ENCODE assay signal across 27 cellular contexts in the genomic region with DNA sequence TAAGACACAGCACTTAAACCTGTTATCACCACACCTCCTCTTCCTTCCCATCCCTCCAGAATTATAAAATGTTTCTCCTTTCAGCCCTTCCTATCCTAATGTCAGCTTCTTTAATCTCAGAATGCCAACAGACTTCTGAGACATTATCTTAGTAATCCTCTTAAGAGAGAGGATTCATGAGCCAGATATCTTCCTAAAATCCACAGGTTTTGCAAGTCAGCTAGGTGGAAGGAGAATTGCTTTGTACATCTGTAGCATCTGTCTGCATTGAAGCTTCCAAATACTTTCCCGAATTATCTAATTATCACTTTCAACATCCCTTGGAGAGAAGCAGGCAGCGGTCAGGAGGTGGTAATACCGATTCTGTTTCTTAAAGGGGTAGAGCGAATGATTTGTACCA.
"Had no signal": no experiment of that assay in that cellular context is flagged by ENCODE, and none has a peak within 500 bp of the region (broad histone marks: within the 10 kb centered on the region; RNA-seq: fewer than 3 reads in every experiment).

No MANE protein-coding gene starts in this region.

- DNase-seq: immature natural killer cell; kidney; left colon; left lung; midbrain; mucosa of descending colon; naive thymus-derived CD4-positive, alpha-beta T cell; pancreas; posterior cingulate gyrus; retina; right cardiac atrium; stimulated activated CD4-positive, alpha-beta T cell treated with anti-CD3 and anti-CD28 coated beads, Interleukin-12 subunit alpha, Interleukin-12 subunit beta, amount 100 ng/mL, for 4 hours; stimulated activated CD4-positive, alpha-beta T cell treated with anti-CD3 and anti-CD28 coated beads, Interleukin-15, amount 100 ng/mL, for 24 hours; stimulated activated CD4-positive, alpha-beta T cell treated with anti-CD3 and anti-CD28 coated beads, Interleukin-2, amount 100 ng/mL, for 24 hours; stimulated activated CD4-positive, alpha-beta T cell treated with anti-CD3 and anti-CD28 coated beads, Interleukin-4, amount 100 ng/mL, for 1 hour; stimulated activated naive B cell treated with anti-CD40 and anti-IgM and Interleukin-4, amounts not matched to agents 10 μg/mL and 1 μg/mL and 100 μg/mL, for 72 hours; stimulated activated naive CD8-positive, alpha-beta T cell treated with anti-CD3 and anti-CD28 coated beads, Interleukin-15, Interleukin-2, amounts not matched to agents 100 U/mL and 50 U/mL, for 24 hours; stomach; testis; thyroid gland; transverse colon; upper lobe of left lung had no signal

- H3K4me1 Mint-ChIP-seq: immature natural killer cell had no signal

- H3K27me3 ChIP-seq: left lung, pancreas, stomach, testis, thyroid gland, transverse colon, upper lobe of left lung, vagina had no signal

- H3K4me1 ChIP-seq: left lung, pancreas, prostate gland, testis, thyroid gland, upper lobe of left lung, vagina had no signal

- H3K27ac ChIP-seq: left lung, pancreas, prostate gland, skin epidermis, stomach, testis, thyroid gland, transverse colon, upper lobe of left lung, vagina had no signal

- H3K27me3 Mint-ChIP-seq: stimulated activated naive B cell treated with anti-CD40 and anti-IgM and Interleukin-4, amounts not matched to agents 10 μg/mL and 1 μg/mL and 100 μg/mL, for 72 hours had no signal

- H3K9me3 Mint-ChIP-seq: natural killer cell treated with Interleukin-12 subunit alpha and Interleukin-12 subunit beta and Interleukin-15 and Interleukin-18, amount 100 ng/mL, for 72 hours; stimulated activated naive B cell treated with anti-CD40 and anti-IgM and Interleukin-4, amounts not matched to agents 10 μg/mL and 1 μg/mL and 100 μg/mL, for 72 hours had no signal

- H3K27ac Mint-ChIP-seq: immature natural killer cell; naive thymus-derived CD4-positive, alpha-beta T cell; natural killer cell treated with Interleukin-12 subunit alpha and Interleukin-12 subunit beta and Interleukin-15 and Interleukin-18, amount 100 ng/mL, for 72 hours; stimulated activated naive B cell treated with anti-CD40 and anti-IgM and Interleukin-4, amounts not matched to agents 10 μg/mL and 1 μg/mL and 100 μg/mL, for 72 hours had no signal

- H3K9me3 ChIP-seq: left lung, mucosa of descending colon, pancreas, prostate gland, stomach, testis, thyroid gland, transverse colon, upper lobe of left lung, vagina had no signal

- H3K36me3 ChIP-seq: left lung, pancreas, prostate gland, stomach, thyroid gland, transverse colon, upper lobe of left lung, vagina had no signal

- H3K4me3 ChIP-seq: left lung, lung, mucosa of descending colon, pancreas, prostate gland, skin epidermis, stomach, testis, thyroid gland, transverse colon, upper lobe of left lung, vagina had no signal

- H3K4me3 Mint-ChIP-seq: immature natural killer cell; naive thymus-derived CD4-positive, alpha-beta T cell; natural killer cell treated with Interleukin-12 subunit alpha and Interleukin-12 subunit beta and Interleukin-15 and Interleukin-18, amount 100 ng/mL, for 72 hours; stimulated activated naive B cell treated with anti-CD40 and anti-IgM and Interleukin-4, amounts not matched to agents 10 μg/mL and 1 μg/mL and 100 μg/mL, for 72 hours had no signal

- H3K36me3 Mint-ChIP-seq: immature natural killer cell; naive thymus-derived CD4-positive, alpha-beta T cell; natural killer cell treated with Interleukin-12 subunit alpha and Interleukin-12 subunit beta and Interleukin-15 and Interleukin-18, amount 100 ng/mL, for 72 hours; stimulated activated naive B cell treated with anti-CD40 and anti-IgM and Interleukin-4, amounts not matched to agents 10 μg/mL and 1 μg/mL and 100 μg/mL, for 72 hours had no signal
